Comparison of ENCODE assay signal across 13 cellular contexts in the genomic region with DNA sequence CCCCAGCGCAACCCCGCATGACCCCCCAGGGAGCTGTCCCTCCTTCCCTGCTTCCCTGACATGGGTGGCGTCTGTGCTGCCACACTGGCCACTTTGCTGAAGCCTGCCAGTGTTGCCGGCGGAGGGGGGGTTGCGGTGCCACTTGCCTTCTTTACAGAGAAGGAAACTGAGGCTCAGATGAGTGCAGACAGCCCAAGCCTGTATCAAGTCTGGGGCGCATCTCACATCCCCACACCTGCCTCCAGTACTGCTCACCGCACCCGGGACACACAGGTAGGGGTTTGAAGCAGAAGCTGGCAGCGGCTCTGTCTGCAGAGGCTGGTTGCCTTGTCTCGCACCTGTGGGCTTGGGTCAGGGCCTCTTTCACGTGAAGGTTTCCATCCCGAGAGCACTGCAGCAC.
"Had no signal": no experiment of that assay in that cellular context is flagged by ENCODE, and none has a peak within 500 bp of the region (broad histone marks: within the 10 kb centered on the region; RNA-seq: fewer than 3 reads in every experiment).

No MANE protein-coding gene starts in this region.

- H3K27ac ChIP-seq: adrenal gland had no signal

- H3K27me3 ChIP-seq: adrenal gland had no signal

- H3K9me3 ChIP-seq: adrenal gland had no signal

- H3K4me3 ChIP-seq: adrenal gland had no signal

- DNase-seq: activated CD4-positive, alpha-beta T cell treated with anti-CD3 and anti-CD28 coated beads for 1 hour; activated CD4-positive, alpha-beta T cell treated with anti-CD3 and anti-CD28 coated beads, Interleukin-2, amount 50 U/mL, for 4 hours; activated naive CD4-positive, alpha-beta T cell treated with anti-CD3 and anti-CD28 coated beads, Interleukin-2, amount 10 ng/mL, durations not matched to agents 7 days and 5 days; left ventricle myocardium superior; nephron progenitor cell; stimulated activated CD4-positive, alpha-beta T cell treated with anti-CD3 and anti-CD28 coated beads, Interleukin-15, amount 100 ng/mL, for 24 hours; stimulated activated CD4-positive, alpha-beta T cell treated with anti-CD3 and anti-CD28 coated beads, Interleukin-4, amount 100 ng/mL, for 1 hour; stimulated activated naive B cell treated with anti-CD40 and anti-IgM and Interleukin-4, amounts not matched to agents 10 μg/mL and 1 μg/mL and 100 μg/mL, for 72 hours; T-helper 1 cell; T1000; trophoblast cell had no signal

- FAIRE-seq: keratinocyte had no signal
